ENCODE assay signal across 25 cellular contexts in the genomic region with DNA sequence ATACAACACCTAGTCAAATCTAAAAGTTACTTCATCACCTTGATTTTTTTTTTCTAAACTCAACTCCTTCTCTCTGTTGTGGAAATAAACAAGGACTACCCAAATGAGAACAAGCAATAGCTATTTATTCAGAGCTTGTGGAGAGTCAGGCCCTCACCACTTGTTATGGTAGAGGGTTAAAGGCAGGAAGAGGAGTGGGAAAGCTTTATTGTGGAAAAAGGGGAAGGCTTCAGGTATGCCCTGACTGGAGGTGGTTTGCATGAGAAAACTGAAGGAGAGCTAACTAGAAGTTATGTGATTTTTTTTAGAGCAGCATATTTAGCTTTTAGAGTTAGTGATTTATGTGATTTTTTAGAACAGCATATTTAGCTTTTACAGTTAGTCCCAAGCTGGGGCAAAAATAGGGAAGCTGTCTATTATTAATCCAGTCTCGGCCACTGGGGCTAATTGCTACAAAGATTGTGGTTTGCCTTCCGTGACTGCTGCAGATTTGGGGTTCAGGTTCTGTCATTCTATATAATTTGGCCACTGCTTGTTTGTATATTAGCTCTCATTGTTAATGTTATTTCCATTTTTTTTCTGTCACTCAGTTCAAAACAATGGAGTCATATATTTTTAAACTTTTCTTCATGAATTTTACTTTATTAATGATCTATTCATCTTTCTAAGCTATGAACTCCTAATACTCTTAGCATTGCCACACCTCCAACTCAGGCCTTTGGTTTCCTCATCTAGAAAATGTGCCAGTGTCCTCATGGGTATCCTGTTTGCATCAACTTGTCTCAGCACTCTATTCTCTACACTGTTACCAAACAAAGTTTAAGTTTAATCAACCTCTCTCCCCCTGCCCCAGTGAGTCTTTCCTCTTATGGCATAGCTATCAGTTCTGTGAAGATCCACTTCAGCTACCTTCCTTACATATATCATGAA.
"Had no signal": no experiment of that assay in that cellular context is flagged by ENCODE, and none has a peak within 500 bp of the region (broad histone marks: within the 10 kb centered on the region; RNA-seq: fewer than 3 reads in every experiment).

No MANE protein-coding gene starts in this region.

- H3K4me3 Mint-ChIP-seq: activated CD4-positive, alpha-beta T cell treated with anti-CD3 and anti-CD28 coated beads, Interleukin-2, amount 10 ng/mL, durations not matched to agents 7 days and 5 days; activated CD8-positive, alpha-beta memory T cell treated with anti-CD3 and anti-CD28 coated beads, Interleukin-2, amount 10 ng/mL, durations not matched to agents 7 days and 5 days; activated CD8-positive, alpha-beta T cell treated with anti-CD3 and anti-CD28 coated beads for 36 hours; activated naive CD4-positive, alpha-beta T cell treated with anti-CD3 and anti-CD28 coated beads, Interleukin-2, amount 10 ng/mL, durations not matched to agents 7 days and 5 days; endodermal cell; naive B cell; neural progenitor cell; stimulated activated memory B cell treated with anti-CD40 and anti-IgM and Interleukin-4, amounts not matched to agents 10 μg/mL and 1 μg/mL and 100 μg/mL, for 72 hours had no signal

- H3K4me1 ChIP-seq: heart left ventricle, neural progenitor cell, testis, uterus had no signal

- H3K4me1 Mint-ChIP-seq: activated CD4-positive, alpha-beta T cell treated with anti-CD3 and anti-CD28 coated beads, Interleukin-2, amount 10 ng/mL, durations not matched to agents 7 days and 5 days; activated CD8-positive, alpha-beta memory T cell treated with anti-CD3 and anti-CD28 coated beads, Interleukin-2, amount 10 ng/mL, durations not matched to agents 7 days and 5 days; activated naive CD4-positive, alpha-beta T cell treated with anti-CD3 and anti-CD28 coated beads, Interleukin-2, amount 10 ng/mL, durations not matched to agents 7 days and 5 days; naive B cell; neural progenitor cell; stimulated activated memory B cell treated with anti-CD40 and anti-IgM and Interleukin-4, amounts not matched to agents 10 μg/mL and 1 μg/mL and 100 μg/mL, for 72 hours had no signal

- H3K36me3 Mint-ChIP-seq: activated CD8-positive, alpha-beta memory T cell treated with anti-CD3 and anti-CD28 coated beads, Interleukin-2, amount 10 ng/mL, durations not matched to agents 7 days and 5 days; activated naive CD4-positive, alpha-beta T cell treated with anti-CD3 and anti-CD28 coated beads, Interleukin-2, amount 10 ng/mL, durations not matched to agents 7 days and 5 days; naive B cell; neural progenitor cell; stimulated activated memory B cell treated with anti-CD40 and anti-IgM and Interleukin-4, amounts not matched to agents 10 μg/mL and 1 μg/mL and 100 μg/mL, for 72 hours had no signal

- DNase-seq: activated CD4-positive, alpha-beta T cell treated with anti-CD3 and anti-CD28 coated beads, Interleukin-2, amount 10 ng/mL, durations not matched to agents 7 days and 5 days; activated CD4-positive, CD25-positive, alpha-beta regulatory T cell treated with anti-CD3 and anti-CD28 coated beads, Interleukin-2, amount 50 U/mL, for 72 hours; activated CD8-positive, alpha-beta memory T cell treated with anti-CD3 and anti-CD28 coated beads, Interleukin-2, amount 10 ng/mL, durations not matched to agents 7 days and 5 days; activated CD8-positive, alpha-beta T cell treated with anti-CD3 and anti-CD28 coated beads for 36 hours; activated effector memory CD4-positive, alpha-beta T cell treated with anti-CD3 and anti-CD28 coated beads, Interleukin-2, amount 50 U/mL, for 16 hours; activated naive CD4-positive, alpha-beta T cell treated with anti-CD3 and anti-CD28 coated beads, Interleukin-2, amount 10 ng/mL, durations not matched to agents 7 days and 5 days; activated T-cell treated with anti-CD3 and anti-CD28 coated beads for 4 hours; amygdala; cerebellar nuclear complex; cortex of kidney; endodermal cell; heart left ventricle; kidney; naive B cell; small intestine; stimulated activated CD4-positive, alpha-beta T cell treated with anti-CD3 and anti-CD28 coated beads, Interleukin-2, amount 100 ng/mL, for 24 hours; testis; trophoblast cell; uterus had no signal

- H3K4me2 ChIP-seq: neural progenitor cell had no signal

- H3K4me3 ChIP-seq: heart left ventricle, lung, neural progenitor cell, testis, uterus had no signal

- H3K9me3 Mint-ChIP-seq: endodermal cell; neural progenitor cell; stimulated activated memory B cell treated with anti-CD40 and anti-IgM and Interleukin-4, amounts not matched to agents 10 μg/mL and 1 μg/mL and 100 μg/mL, for 72 hours had no signal

- H3K27ac Mint-ChIP-seq: activated CD4-positive, alpha-beta T cell treated with anti-CD3 and anti-CD28 coated beads, Interleukin-2, amount 10 ng/mL, durations not matched to agents 7 days and 5 days; activated CD8-positive, alpha-beta memory T cell treated with anti-CD3 and anti-CD28 coated beads, Interleukin-2, amount 10 ng/mL, durations not matched to agents 7 days and 5 days; activated CD8-positive, alpha-beta T cell treated with anti-CD3 and anti-CD28 coated beads for 36 hours; activated naive CD4-positive, alpha-beta T cell treated with anti-CD3 and anti-CD28 coated beads, Interleukin-2, amount 10 ng/mL, durations not matched to agents 7 days and 5 days; endodermal cell; neural progenitor cell; stimulated activated memory B cell treated with anti-CD40 and anti-IgM and Interleukin-4, amounts not matched to agents 10 μg/mL and 1 μg/mL and 100 μg/mL, for 72 hours had no signal

- H3K27me3 ChIP-seq: heart left ventricle, neural progenitor cell, testis, uterus had no signal

- H3K27ac ChIP-seq: epithelial cell of prostate, heart left ventricle, neural progenitor cell, testis, uterus, VCaP had no signal

- H3K9me3 ChIP-seq: testis, uterus had no signal

- H2AFZ ChIP-seq: neural progenitor cell had no signal

- H3K9ac ChIP-seq: neural progenitor cell had no signal

- H3K27me3 Mint-ChIP-seq: activated CD4-positive, alpha-beta T cell treated with anti-CD3 and anti-CD28 coated beads, Interleukin-2, amount 10 ng/mL, durations not matched to agents 7 days and 5 days; activated CD8-positive, alpha-beta memory T cell treated with anti-CD3 and anti-CD28 coated beads, Interleukin-2, amount 10 ng/mL, durations not matched to agents 7 days and 5 days; activated CD8-positive, alpha-beta T cell treated with anti-CD3 and anti-CD28 coated beads for 36 hours; activated naive CD4-positive, alpha-beta T cell treated with anti-CD3 and anti-CD28 coated beads, Interleukin-2, amount 10 ng/mL, durations not matched to agents 7 days and 5 days; naive B cell; stimulated activated memory B cell treated with anti-CD40 and anti-IgM and Interleukin-4, amounts not matched to agents 10 μg/mL and 1 μg/mL and 100 μg/mL, for 72 hours had no signal

- H3K36me3 ChIP-seq: heart left ventricle, neural progenitor cell, uterus had no signal

- ATAC-seq: activated CD8-positive, alpha-beta memory T cell treated with anti-CD3 and anti-CD28 coated beads, Interleukin-2, amount 10 ng/mL, durations not matched to agents 7 days and 5 days; activated CD8-positive, alpha-beta T cell treated with anti-CD3 and anti-CD28 coated beads for 36 hours; heart left ventricle; sciatic nerve; stimulated activated memory B cell treated with anti-CD40 and anti-IgM and Interleukin-4, amounts not matched to agents 10 μg/mL and 1 μg/mL and 100 μg/mL, for 72 hours had no signal
